1 cellular context compared by ENCODE assay signal in genomic region chr12:71685312-71685906, GRCh38.
TF ChIP-seq lines count a peak whose summit lies in the region.

No MANE protein-coding gene starts in this region.

TF ChIP-seq in endothelial cell of umbilical vein, 7 proteins besides CTCF, POLR2A, EP300 and RAD21 (continued from another document):
- no peak for TF ChIP-seq FOS (IDR thresholded peaks at IDR 0.05; ENCODE audit: borderline replicate concordance, insufficient read depth, low read length)
- no peak for TF ChIP-seq GATA2 (IDR thresholded peaks at IDR 0.05; ENCODE audit: insufficient read depth, insufficient read length, low read depth, low read length)
- no peak for TF ChIP-seq POLR2AphosphoS5 (IDR thresholded peaks at IDR 0.05; ENCODE audit: insufficient read depth, low read depth, low read length)
- TF ChIP-seq MYC (IDR thresholded peaks at IDR 0.05; ENCODE audit: low read depth, low read length), result no peak
- TF ChIP-seq, protein P1, sequence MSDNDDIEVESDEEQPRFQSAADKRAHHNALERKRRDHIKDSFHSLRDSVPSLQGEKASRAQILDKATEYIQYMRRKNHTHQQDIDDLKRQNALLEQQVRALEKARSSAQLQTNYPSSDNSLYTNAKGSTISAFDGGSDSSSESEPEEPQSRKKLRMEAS (IDR thresholded peaks at IDR 0.05; ENCODE audit: insufficient read depth, insufficient read length), result no peak
- TF ChIP-seq JUN (IDR thresholded peaks at IDR 0.05; ENCODE audit: borderline replicate concordance, insufficient read depth, insufficient read length, low read depth), result no peak
TF ChIP-seq in endothelial cell of umbilical vein: peak in this region for 0.
